Comparison of ENCODE assay signal across 8 cellular contexts in genomic region chr15:63402498-63403253, GRCh38. TPM values are rescaled to one million over a fixed set of nuclear protein-coding genes. Genes with fewer than 3 reads are reported as not detected.
A peak's percentile ranks its signal among the peaks of the same experiment; 100 is the strongest.
DNase-seq lines count a peak whose midpoint lies in the region; ATAC-seq, FAIRE-seq and TF ChIP-seq lines count a peak whose summit lies in the region.

No MANE protein-coding gene starts in this region.

- DNase-seq in BE2C = no peak
- DNase-seq in H54 (ENCODE audit: insufficient read length, low spot score) = peak; percentile 12
- DNase-seq in PC-3 = peak; percentile 70
- DNase-seq in endodermal cell = no peak
- DNase-seq in middle frontal gyrus (ENCODE audit: extremely low spot score, low spot score) = peak; percentile 27
- no peak for DNase-seq in activated CD4-positive, CD25-positive, alpha-beta regulatory T cell treated with anti-CD3 and anti-CD28 coated beads, Interleukin-2, amount 50 U/mL, for 72 hours
- DNase-seq in effector CD8-positive, alpha-beta T cell (lab: John Stamatoyannopoulos, UW) = no peak

- peak overlapping the region; percentile 41; the same call in 1 of the 2 replicates for H2AFZ ChIP-seq in PC-3 (ENCODE audit: low read length)

- peaks cover 22% of the 10 kb centered on the region for H3K4me1 Mint-ChIP-seq in endodermal cell

- POLR2A ChIA-PET in PC-3 (lab: Charles Lee; ENCODE audit: unreplicated experiment) = interaction anchor here (0.6 kb wide), 1 partner anchor 99 kb away, joined by 4 read pairs; no protein-coding TSS in a partner anchor

- TF ChIP-seq POLR2A in H54 (IDR thresholded peaks at IDR 0.05; ENCODE audit: low read depth, low read length) = no peak

- no peaks in the 10 kb centered on the region for H3K27me3 ChIP-seq in BE2C
- H3K27me3 ChIP-seq in PC-3 (ENCODE audit: low read length) = no peaks in the 10 kb centered on the region
- no peaks in the 10 kb centered on the region for H3K27me3 ChIP-seq in endodermal cell (ENCODE audit: control insufficient read depth, insufficient read depth, low read length, poor library complexity, severe bottlenecking)

- intact Hi-C loops in PC-3 (cut with micrococcal nuclease) = loop anchor here (1.0 to 10.0 kb wide), 4 partner anchors 62 to 245 kb away; partner anchors contain the start of genes FBXL22 and RPS27L

- H3K27ac ChIP-seq in PC-3 (ENCODE audit: low read length) (no peak overlapping the region), endodermal cell (ENCODE audit: low read depth, low read length) (no peak overlapping the region)

- H3K79me2 ChIP-seq in PC-3 (ENCODE audit: low read length) = no peaks in the 10 kb centered on the region

- no peaks in the 10 kb centered on the region for H3K9me3 Mint-ChIP-seq in endodermal cell

- ATAC-seq in PC-3 (peak; percentile 66), GM21723 (IDR thresholded peaks at IDR 0.05; ENCODE audit: unreplicated experiment) (no peak)

- whole genome bisulfite sequencing in endodermal cell (ENCODE audit: insufficient coverage in 1 of 2, insufficient read length in 1 of 2), 2 experiments = 70 to 79% methylated on average over 5 to 7 of the region's 7 CpGs

- H3K9me3 ChIP-seq in BE2C (no peaks in the 10 kb centered on the region), PC-3 (ENCODE audit: low read length) (no peaks in the 10 kb centered on the region), endodermal cell (ENCODE audit: control insufficient read depth, low read length) (no peaks in the 10 kb centered on the region)

- no peaks in the 10 kb centered on the region for H3K9me2 ChIP-seq in PC-3 (replicated peaks; ENCODE audit: low read length)

- peak overlapping the region; percentile 44 for H3K27ac Mint-ChIP-seq in endodermal cell

- H4K20me1 ChIP-seq in PC-3 (ENCODE audit: low read length) = no peaks in the 10 kb centered on the region

- no peaks in the 10 kb centered on the region for H3F3A ChIP-seq in PC-3 (ENCODE audit: low read length, unreplicated experiment)

- H3K27me3 Mint-ChIP-seq in endodermal cell (ENCODE audit: insufficient read depth) = peaks cover 39% of the 10 kb centered on the region

- TF ChIP-seq CTCF in BE2C (IDR thresholded peaks at IDR 0.05; ENCODE audit: low read depth, low read length) = peak; percentile 70
- TF ChIP-seq CTCF in PC-3 (conservative IDR thresholded peaks at IDR 0.05; ENCODE audit: low read depth, low read length) = peak; percentile 73
- TF ChIP-seq CTCF in endodermal cell (conservative IDR thresholded peaks at IDR 0.05) = peak; percentile 74

- BruUV-seq in PC-3 (replicated peaks; lab: Mats Ljungman, UMichigan) = no TSS peak

- no peaks in the 10 kb centered on the region for H3K36me3 ChIP-seq in BE2C
- H3K36me3 ChIP-seq in PC-3 (ENCODE audit: low read depth, low read length) = no peaks in the 10 kb centered on the region
- H3K36me3 ChIP-seq in endodermal cell (ENCODE audit: control insufficient read depth, insufficient read depth, low read length) = no peaks in the 10 kb centered on the region

- CTCF ChIA-PET in PC-3 (lab: Charles Lee) = interaction anchor here (0.6 to 1.0 kb wide), 4 partner anchors 54 to 113 kb away, joined by 3 to 12 read pairs (median 7); no protein-coding TSS in a partner anchor

- H3K4me1 ChIP-seq in BE2C = peaks cover 4% of the 10 kb centered on the region; the same call in 1 of the 2 replicates
- H3K4me1 ChIP-seq in PC-3 (ENCODE audit: insufficient read depth, low read length) = 0 out of 2 replicates have a peak, but pooled peaks cover 3% of the 10 kb centered on the region
- no peaks in the 10 kb centered on the region for H3K4me1 ChIP-seq in endodermal cell (ENCODE audit: control insufficient read depth, insufficient read depth, low read length)

- no peak overlapping the region for H3K4me2 ChIP-seq in PC-3 (ENCODE audit: low read length)

- H3K36me3 Mint-ChIP-seq in endodermal cell (ENCODE audit: low read depth) = no peaks in the 10 kb centered on the region

- FAIRE-seq in H54 (lab: Jason Lieb, UNC) = no peak

- no peak overlapping the region for H3K4me3 Mint-ChIP-seq in endodermal cell

- H3K9ac ChIP-seq in PC-3 (ENCODE audit: low read length) (no peak overlapping the region), endodermal cell (ENCODE audit: extremely low read depth, low read length, poor library complexity, severe bottlenecking) (no peak overlapping the region)

- H3K4me3 ChIP-seq in BE2C (ENCODE audit: low read depth, low read length) = no peak overlapping the region
- no peak overlapping the region for H3K4me3 ChIP-seq in PC-3 (ENCODE audit: low read length)
- no peak overlapping the region for H3K4me3 ChIP-seq in endodermal cell (ENCODE audit: low read length)

RNA-seq across cellular contexts. Expression of gene CA12, which starts 21.0 kb away (rescaled TPM):
- 0.79 TPM for polyA plus RNA-seq in BE2C (2012; ENCODE audit: insufficient read depth, insufficient read length, low read depth)
- total RNA-seq in PC-3 (2014; rRNA removed) (19.8 and 25.3 TPM in 2 replicates), endodermal cell (1 to 10 TPM; 1.2 to 2.1 TPM)
- 0.57 TPM for polyA plus RNA-seq in endodermal cell (2013, experiment 1 of 2)
- polyA plus RNA-seq in endodermal cell (2013, experiment 2 of 2) = 0.58 TPM

Comparison
In these comparisons a context has a peak if more than half of its experiments do, and no peak if none do; other contexts are left out.
1. DNase-seq: peak in H54 (single experiment), PC-3 (single experiment) and middle frontal gyrus (single experiment); none in BE2C (single experiment), endodermal cell (single experiment), activated CD4-positive, CD25-positive, alpha-beta regulatory T cell treated with anti-CD3 and anti-CD28 coated beads, Interleukin-2, amount 50 U/mL, for 72 hours (single experiment) and effector CD8-positive, alpha-beta T cell (single experiment).
2. Peak in every context shown above with its lines, with median percentiles within 50 percentile points of each other: CTCF ChIP-seq.